Comparison of ENCODE assay signal across 27 cellular contexts in genomic region chr2:42430188-42430587, GRCh38.
"Had no signal": no experiment of that assay in that cellular context is flagged by ENCODE, and none has a peak within 500 bp of the region (broad histone marks: within the 10 kb centered on the region; RNA-seq: fewer than 3 reads in every experiment).

No MANE protein-coding gene starts in this region.

- H3K79me2 ChIP-seq: parathyroid adenoma had no signal

- H3K4me1 ChIP-seq: neural progenitor cell, parathyroid adenoma, psoas muscle, right lobe of liver, sigmoid colon, stomach, thyroid gland, upper lobe of left lung, vagina had no signal

- H3K36me3 Mint-ChIP-seq: natural killer cell; neural progenitor cell; stimulated activated effector memory CD8-positive, alpha-beta T cell treated with anti-CD3 and anti-CD28 coated beads, Interleukin-12 subunit alpha, Interleukin-12 subunit beta, amount 100 ng/mL, for 72 hours; stimulated activated naive B cell treated with anti-CD40 and anti-IgM and Interleukin-4, amounts not matched to agents 10 μg/mL and 1 μg/mL and 100 μg/mL, for 72 hours had no signal

- H3K4me2 ChIP-seq: neural progenitor cell had no signal

- DNase-seq: natural killer cell; occipital lobe; ovary; posterior cingulate gyrus; psoas muscle; right cardiac atrium; right lobe of liver; sigmoid colon; small intestine; stimulated activated CD4-positive, alpha-beta T cell treated with anti-CD3 and anti-CD28 coated beads, Interleukin-15, amount 100 ng/mL, for 24 hours; stimulated activated CD4-positive, alpha-beta T cell treated with anti-CD3 and anti-CD28 coated beads, Interleukin-2, amount 100 ng/mL, for 24 hours; stimulated activated CD4-positive, alpha-beta T cell treated with anti-CD3 and anti-CD28 coated beads, Interleukin-2, amount 100 ng/mL, for 48 hours; stimulated activated CD4-positive, alpha-beta T cell treated with anti-CD3 and anti-CD28 coated beads, Interleukin-4, amount 100 ng/mL, for 24 hours; stimulated activated naive B cell treated with anti-CD40 and anti-IgM and Interleukin-4, amounts not matched to agents 10 μg/mL and 1 μg/mL and 100 μg/mL, for 72 hours; stimulated activated naive CD4-positive, alpha-beta T cell treated with Interleukin-2 at 50 U/mL for 16 hours; stomach; thyroid gland; upper lobe of left lung had no signal

- H3K4me3 Mint-ChIP-seq: natural killer cell; nephron; neural progenitor cell; stimulated activated effector memory CD8-positive, alpha-beta T cell treated with anti-CD3 and anti-CD28 coated beads, Interleukin-12 subunit alpha, Interleukin-12 subunit beta, amount 100 ng/mL, for 72 hours; stimulated activated naive B cell treated with anti-CD40 and anti-IgM and Interleukin-4, amounts not matched to agents 10 μg/mL and 1 μg/mL and 100 μg/mL, for 72 hours; stimulated activated naive CD8-positive, alpha-beta T cell treated with anti-CD3 and anti-CD28 coated beads, Interleukin-15, Interleukin-2, amounts not matched to agents 100 ng/mL and 50 ng/mL, for 24 hours had no signal

- H3K9me3 Mint-ChIP-seq: natural killer cell; nephron; neural progenitor cell; stimulated activated effector memory CD8-positive, alpha-beta T cell treated with anti-CD3 and anti-CD28 coated beads, Interleukin-12 subunit alpha, Interleukin-12 subunit beta, amount 100 ng/mL, for 72 hours; stimulated activated naive B cell treated with anti-CD40 and anti-IgM and Interleukin-4, amounts not matched to agents 10 μg/mL and 1 μg/mL and 100 μg/mL, for 72 hours; stimulated activated naive CD8-positive, alpha-beta T cell treated with anti-CD3 and anti-CD28 coated beads, Interleukin-15, Interleukin-2, amounts not matched to agents 100 ng/mL and 50 ng/mL, for 24 hours had no signal

- H2AFZ ChIP-seq: neural progenitor cell, parathyroid adenoma had no signal

- H3K27me3 ChIP-seq: neural progenitor cell, right lobe of liver, sigmoid colon, stomach, thyroid gland, tibial nerve, upper lobe of left lung, vagina had no signal

- H3K9ac ChIP-seq: neural progenitor cell, parathyroid adenoma had no signal

- ATAC-seq: natural killer cell; psoas muscle; right cardiac atrium; right lobe of liver; stimulated activated effector memory CD8-positive, alpha-beta T cell treated with anti-CD3 and anti-CD28 coated beads, Interleukin-12 subunit alpha, Interleukin-12 subunit beta, amount 100 ng/mL, for 72 hours; stimulated activated naive B cell treated with anti-CD40 and anti-IgM and Interleukin-4, amounts not matched to agents 10 μg/mL and 1 μg/mL and 100 μg/mL, for 72 hours had no signal

- H3K27me3 Mint-ChIP-seq: progenitor cell of endocrine pancreas had no signal

- H3K4me1 Mint-ChIP-seq: natural killer cell; nephron; neural progenitor cell; stimulated activated effector memory CD8-positive, alpha-beta T cell treated with anti-CD3 and anti-CD28 coated beads, Interleukin-12 subunit alpha, Interleukin-12 subunit beta, amount 100 ng/mL, for 72 hours; stimulated activated naive B cell treated with anti-CD40 and anti-IgM and Interleukin-4, amounts not matched to agents 10 μg/mL and 1 μg/mL and 100 μg/mL, for 72 hours had no signal

- H3K27ac ChIP-seq: neural progenitor cell, ovary, parathyroid adenoma, psoas muscle, right lobe of liver, sigmoid colon, stomach, thoracic aorta, thyroid gland, tibial nerve, upper lobe of left lung, vagina had no signal

- H3K9me3 ChIP-seq: ovary, psoas muscle, right lobe of liver, sigmoid colon, stomach, thoracic aorta, thyroid gland, tibial nerve, upper lobe of left lung, vagina had no signal

- H3K27ac Mint-ChIP-seq: natural killer cell; nephron; neural progenitor cell; stimulated activated effector memory CD8-positive, alpha-beta T cell treated with anti-CD3 and anti-CD28 coated beads, Interleukin-12 subunit alpha, Interleukin-12 subunit beta, amount 100 ng/mL, for 72 hours; stimulated activated naive B cell treated with anti-CD40 and anti-IgM and Interleukin-4, amounts not matched to agents 10 μg/mL and 1 μg/mL and 100 μg/mL, for 72 hours; stimulated activated naive CD8-positive, alpha-beta T cell treated with anti-CD3 and anti-CD28 coated beads, Interleukin-15, Interleukin-2, amounts not matched to agents 100 ng/mL and 50 ng/mL, for 24 hours had no signal
